10 cellular contexts compared by ENCODE assay signal in the genomic region with DNA sequence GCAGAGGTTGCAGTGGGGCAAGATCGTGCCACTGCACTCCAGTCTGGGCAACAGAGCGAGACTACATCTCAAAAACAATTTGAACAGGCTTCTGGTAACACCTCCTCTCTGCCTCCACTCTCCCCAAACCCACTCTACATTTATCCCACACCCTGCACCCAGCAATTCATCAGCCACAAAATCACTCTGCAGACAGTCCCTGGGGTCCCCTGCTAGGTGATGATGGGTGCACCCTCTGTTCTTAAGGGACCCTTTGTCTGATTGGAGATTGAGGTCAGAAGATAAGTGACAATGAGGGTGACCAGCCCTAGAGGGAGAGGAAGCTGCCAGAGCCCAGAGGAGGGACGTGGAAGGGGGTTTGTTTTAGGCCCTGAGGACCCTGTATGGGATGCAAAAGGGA. TPM values are rescaled to one million over a fixed set of nuclear protein-coding genes. Genes with fewer than 3 reads are reported as not detected.
A peak's percentile ranks its signal among the peaks of the same experiment; 100 is the strongest.
DNase-seq lines count a peak whose midpoint lies in the region; ATAC-seq and TF ChIP-seq lines count a peak whose summit lies in the region.
"Had no signal": no experiment of that assay in that cellular context is flagged by ENCODE, and none has a peak within 500 bp of the region (broad histone marks: within the 10 kb centered on the region; RNA-seq: fewer than 3 reads in every experiment).

No MANE protein-coding gene starts in this region.

- H3K9me3 Mint-ChIP-seq in naive B cell = no peaks in the 10 kb centered on the region

- peaks cover 32% of the 10 kb centered on the region for H3F3A ChIP-seq in GM23248 (ENCODE audit: insufficient read depth)

- H3K27ac ChIP-seq in ACC112 (ENCODE audit: low read depth, low read length) (no peak overlapping the region), GM23248 (no peak overlapping the region), body of pancreas (peak overlapping the region in 3 of 4 donors; percentile 93 to 98 (median 95))
- H3K27ac ChIP-seq: HL-60 had no signal

- intact Hi-C loops in body of pancreas (cut with DNase I) = no loop called here
- intact Hi-C loops in posterior vena cava (cut with DNase I) = no loop called here

- H4K20me1 ChIP-seq in GM23248 (ENCODE audit: insufficient read depth) = no peaks in the 10 kb centered on the region

- H3K27me3 Mint-ChIP-seq in naive B cell = no peaks in the 10 kb centered on the region

- H3K27ac Mint-ChIP-seq in naive B cell = peak overlapping the region; percentile 93 to 100 (median 98)

- no peaks in the 10 kb centered on the region for H3K9me2 ChIP-seq in GM23248 (ENCODE audit: insufficient read depth)

- no peak for TF ChIP-seq POLR2A in body of pancreas (IDR thresholded peaks at IDR 0.05)

- no peak overlapping the region for H2AFZ ChIP-seq in ACC112 (ENCODE audit: low read length, unreplicated experiment)
- H2AFZ ChIP-seq in GM23248 = no peak overlapping the region

- DNase-seq in GM23248 (no peak), body of pancreas (no peak), naive B cell (peak; percentile 43), germinal center (ENCODE audit: low spot score) (no peak), posterior vena cava (ENCODE audit: low spot score) (no peak), NCI-H226 (no peak), ACHN (no peak)

- H3K79me2 ChIP-seq in ACC112 (ENCODE audit: control insufficient read depth, insufficient read depth, low read length, unreplicated experiment) (peaks cover 47% of the 10 kb centered on the region), GM23248 (ENCODE audit: insufficient read depth) (peaks cover 57% of the 10 kb centered on the region)

- peaks cover 70 to 87% (median 83%) of the 10 kb centered on the region in 3 donors for H3K4me1 Mint-ChIP-seq in naive B cell

- in situ Hi-C loops in GM23248 (cut with MboI) (no loop called here), ACHN (cut with HindIII; ENCODE audit: low pct_ligation_motif_present, low pct_unique_long_range_greater_than_20kb, low sequenced_read_pairs) (no loop called here)

- ATAC-seq in body of pancreas (no peak), naive B cell (ENCODE audit: low read depth in 2 of 2) (no peak)
- ATAC-seq: left lobe of liver had no signal

- H3K9ac ChIP-seq in GM23248 = peak overlapping the region; percentile 96

- no peaks in the 10 kb centered on the region for H3K36me3 Mint-ChIP-seq in naive B cell

- H3K27me3 ChIP-seq in ACC112 (ENCODE audit: insufficient read depth, low read length) = no peaks in the 10 kb centered on the region
- H3K27me3 ChIP-seq in GM23248 (replicated peaks; ENCODE audit: insufficient read depth) = no peaks in the 10 kb centered on the region
- no peaks in the 10 kb centered on the region for H3K27me3 ChIP-seq in body of pancreas

- H3K4me3 Mint-ChIP-seq in naive B cell = peak overlapping the region; percentile 66 to 96 (median 90)

- H3K4me2 ChIP-seq in GM23248 (ENCODE audit: unreplicated experiment) = peak overlapping the region; percentile 99

- TF ChIP-seq CTCF in body of pancreas (IDR thresholded peaks at IDR 0.05) = no peak

- H3K9me3 ChIP-seq in GM23248 (ENCODE audit: low read depth) (no peaks in the 10 kb centered on the region), body of pancreas (no peaks in the 10 kb centered on the region)

- H3K4me3 ChIP-seq in ACC112 (ENCODE audit: low read depth, low read length) (peak overlapping the region; percentile 94), GM23248 (peak overlapping the region; percentile 99), body of pancreas (no peak overlapping the region)

- WGBS in GM23248 (ENCODE audit: low coverage in 1 of 2, low lambda C conversion rate in 2 of 2, missing lambda C conversion rate in 2 of 2), 2 experiments = 65 to 70% methylated on average over 3 of the region's 3 CpGs
- WGBS in body of pancreas, 2 donors = 61 to 73% methylated on average over 3 of the region's 3 CpGs

- H3K36me3 ChIP-seq in ACC112 (ENCODE audit: insufficient read depth, low read length) (peaks cover 9% of the 10 kb centered on the region), GM23248 (ENCODE audit: low read depth) (peaks cover 26% of the 10 kb centered on the region), body of pancreas (replicated peaks in 1 of 2; ENCODE audit: insufficient read depth in 1 of 2, low read depth in 2 of 2) (peaks cover 0 to 2% of the 10 kb centered on the region in 2 donors)

- H3K4me1 ChIP-seq in ACC112 (ENCODE audit: control insufficient read depth, insufficient read depth, low read length, unreplicated experiment) (peaks cover 46% of the 10 kb centered on the region), GM23248 (ENCODE audit: insufficient read depth) (peaks cover 48% of the 10 kb centered on the region), body of pancreas (peaks cover 85% of the 10 kb centered on the region)

RNA-seq across cellular contexts. Expression of a gene that starts 2.2 kb away (rescaled TPM):
- total RNA-seq in GM23248 (2014; rRNA removed; shearing (Covaris generic)) = 11.3 and 18.6 TPM in 2 replicates
- polyA plus RNA-seq in GM23248 (2016; fragmentation: Nextera tagmentation; extraction: Ambion mirVana) (24.6 and 26.8 TPM in 2 replicates), naive B cell (ENCODE audit: low read depth in 6 of 6) (10 to 100 TPM in 5 of 6 donors, 1 to 10 TPM in 1; 8.2 to 17.4 (median 14.1) TPM)
- total RNA-seq in body of pancreas (10 to 100 TPM; 26.2 to 72.5 TPM), posterior vena cava (10 to 100 TPM; 37.6 to 40.4 TPM)

RNA-seq across cellular contexts. Expression of a gene that starts 27.0 kb away (rescaled TPM):
- not detected in 2 replicates for total RNA-seq in GM23248 (2014; rRNA removed; shearing (Covaris generic))
- polyA plus RNA-seq in GM23248 (2016; fragmentation: Nextera tagmentation; extraction: Ambion mirVana) = not detected in 2 replicates
- total RNA-seq in body of pancreas = 10 to 100 TPM; 18.5 to 23.6 TPM
- polyA plus RNA-seq in naive B cell (ENCODE audit: low read depth in 6 of 6) = not detected
- not detected for total RNA-seq in posterior vena cava

RNA-seq across cellular contexts. Expression of a gene that starts 51.8 kb away (rescaled TPM):
- not detected in 2 replicates for total RNA-seq in GM23248 (2014; rRNA removed; shearing (Covaris generic))
- not detected in 2 replicates for polyA plus RNA-seq in GM23248 (2016; fragmentation: Nextera tagmentation; extraction: Ambion mirVana)
- total RNA-seq in body of pancreas = 1 to 10 TPM in 1 of 2 donors, under 1 TPM in 1; 0.33 to 1.3 TPM
- polyA plus RNA-seq in naive B cell (ENCODE audit: low read depth in 6 of 6) = not detected
- not detected for total RNA-seq in posterior vena cava
- total RNA-seq: left lobe of liver had no signal

RNA-seq across cellular contexts. Expression of a gene that starts 58.2 kb away (rescaled TPM):
- 1.3 and 2.1 TPM in 2 replicates for total RNA-seq in GM23248 (2014; rRNA removed; shearing (Covaris generic))
- polyA plus RNA-seq in GM23248 (2016; fragmentation: Nextera tagmentation; extraction: Ambion mirVana) (1.4 and 1.5 TPM in 2 replicates), naive B cell (ENCODE audit: low read depth in 6 of 6) (not detected)
- total RNA-seq in body of pancreas (10 to 100 TPM; 89.2 to 89.3 TPM), posterior vena cava (10 to 100 TPM; 49.6 to 53.8 TPM)

Comparison
In these comparisons a context has a peak if more than half of its experiments do, and no peak if none do; other contexts are left out.
1. H3K27ac ChIP-seq: peak in body of pancreas (3 of 4); none in ACC112 (single experiment) and GM23248 (single experiment).
2. H3K4me3 ChIP-seq: peak in ACC112 (single experiment) and GM23248 (single experiment); none in body of pancreas (0 of 2).
3. RNA of a gene that starts 27.0 kb away (total RNA-seq): 18.5 to 23.6 TPM in body of pancreas; not detected in posterior vena cava and not detected in GM23248; every median in the first group is over 10 times any median in the second.